Comparison of ENCODE assay signal across 8 cellular contexts in genomic region chr2:86441789-86442641, GRCh38. TPM values are rescaled to one million over a fixed set of nuclear protein-coding genes. Genes with fewer than 3 reads are reported as not detected.
DNase-seq lines count a peak whose midpoint lies in the region; ATAC-seq and TF ChIP-seq lines count a peak whose summit lies in the region.

No MANE protein-coding gene starts in this region.

- peak overlapping the region; percentile 89 for H3K18ac ChIP-seq in neuronal stem cell (ENCODE audit: low read length)

- peak overlapping the region; percentile 74 for H3K27ac ChIP-seq in neuronal stem cell (replicated peaks; ENCODE audit: low read length)
- peak overlapping the region; percentile 89 for H3K27ac ChIP-seq in subcutaneous abdominal adipose tissue (ENCODE audit: low read depth, low read length)

- H3K23ac ChIP-seq in neuronal stem cell (ENCODE audit: low read depth, low read length, poor library complexity): peak overlapping the region; percentile 87

- peak overlapping the region; percentile 79 for H3K14ac ChIP-seq in neuronal stem cell (ENCODE audit: low read length)

- peak overlapping the region; percentile 72 for H2BK5ac ChIP-seq in neuronal stem cell (ENCODE audit: low read length)

- H3K4me3 ChIP-seq in neuronal stem cell (ENCODE audit: low read length in 2 of 2) (peak overlapping the region; percentile 77 to 85), subcutaneous abdominal adipose tissue (ENCODE audit: low read depth in 1 of 5, low read length in 5 of 5) (peak overlapping the region; percentile 71 to 98 (median 93))

- no peak overlapping the region for H2BK120ac ChIP-seq in neuronal stem cell (ENCODE audit: low read depth, low read length)

- H3K4ac ChIP-seq in neuronal stem cell (ENCODE audit: low read length): no peak overlapping the region

- no peak overlapping the region for H2BK12ac ChIP-seq in neuronal stem cell (ENCODE audit: low read length)

- H3K4me1 ChIP-seq in neuronal stem cell (ENCODE audit: control insufficient read depth in 2 of 2, insufficient read depth in 1 of 2, low read depth in 1 of 2, low read length in 2 of 2) (peaks cover 3 to 8% of the 10 kb centered on the region in 2 donors), subcutaneous abdominal adipose tissue (ENCODE audit: control insufficient read depth in 5 of 5, insufficient read depth in 5 of 5, low read length in 5 of 5) (peaks cover 9 to 33% (median 29%) of the 10 kb centered on the region in 5 donors)

- peak overlapping the region; percentile 80 for H3K9ac ChIP-seq in neuronal stem cell (ENCODE audit: low read depth, low read length, poor library complexity)
- H3K9ac ChIP-seq in subcutaneous abdominal adipose tissue (ENCODE audit: low read length in 5 of 5): peak overlapping the region; percentile 1 to 88 (median 76)

- WGBS in neuronal stem cell (ENCODE audit: extremely low coverage in 2 of 2, insufficient read length in 2 of 2, insufficient replicate concordance in 1 of 2), 2 donors: no CpG with 5 or more reads among the region's 63 CpGs

- ATAC-seq in HG03378 (IDR thresholded peaks at IDR 0.05; ENCODE audit: unreplicated experiment): peak; percentile 2

- no peaks in the 10 kb centered on the region for H3K79me1 ChIP-seq in neuronal stem cell (ENCODE audit: low read depth, low read length)

- no peak overlapping the region for H4K8ac ChIP-seq in neuronal stem cell (ENCODE audit: low read depth, low read length)

- H3K36me3 ChIP-seq in neuronal stem cell (replicated peaks in 1 of 2; ENCODE audit: control insufficient read depth in 2 of 2, insufficient read depth in 2 of 2, low read length in 2 of 2): peaks cover 0 to 41% of the 10 kb centered on the region in 2 donors
- H3K36me3 ChIP-seq in subcutaneous abdominal adipose tissue (ENCODE audit: control insufficient read depth in 5 of 5, insufficient read depth in 5 of 5, low read length in 5 of 5): peaks cover 0 to 8% (median 0%) of the 10 kb centered on the region in 5 donors

- H2AK5ac ChIP-seq in neuronal stem cell (ENCODE audit: low read depth, low read length): peak overlapping the region; percentile 79

- peak overlapping the region; percentile 69 for H3K4me2 ChIP-seq in neuronal stem cell (ENCODE audit: insufficient read depth, low read length, poor library complexity, severe bottlenecking)

- H3K9me3 ChIP-seq in neuronal stem cell (replicated peaks in 1 of 2; ENCODE audit: control insufficient read depth in 2 of 2, insufficient read depth in 1 of 2, low read depth in 1 of 2, low read length in 2 of 2) (peaks cover 0 to 27% of the 10 kb centered on the region in 2 donors), subcutaneous abdominal adipose tissue (ENCODE audit: control insufficient read depth in 5 of 5, low read length in 5 of 5) (peaks cover 14 to 32% (median 14%) of the 10 kb centered on the region in 5 donors)

- no peak overlapping the region for H2BK15ac ChIP-seq in neuronal stem cell (ENCODE audit: low read length)

- DNase-seq in NCI-H82 (lab: John Stamatoyannopoulos, UW) (peak; percentile 69), NCI-H82 treated with DMSO at 0.1 percent for 48 hours (lab: John Stamatoyannopoulos, UW; ENCODE audit: unreplicated experiment) (no peak), foreskin melanocyte (peak; percentile 41), neuronal stem cell (ENCODE audit: low spot score) (peak; percentile 42)
- peak; percentile 50 for DNase-seq in activated gamma-delta T cell treated with anti-CD3 and anti-CD28 coated beads, Interleukin-2, amount 50 U/mL, for 16 hours (ENCODE audit: low read depth)

- H2AFZ ChIP-seq in neuronal stem cell (ENCODE audit: low read length): peak overlapping the region; percentile 73

- no peak overlapping the region for H4K91ac ChIP-seq in neuronal stem cell (ENCODE audit: low read depth, low read length, poor library complexity)

- TF ChIP-seq POLR2A in Raji (IDR thresholded peaks at IDR 0.05; ENCODE audit: insufficient read depth, low read depth, low read length): peak; percentile 46; the same call in 1 of the 2 replicates

- H3K27me3 ChIP-seq in neuronal stem cell (ENCODE audit: control insufficient read depth in 3 of 3, insufficient read depth in 3 of 3, low read depth in 1 of 3, low read length in 3 of 3): no peaks in the 10 kb centered on the region
- H3K27me3 ChIP-seq in subcutaneous abdominal adipose tissue (ENCODE audit: control insufficient read depth in 5 of 5, insufficient read depth in 4 of 5, low read length in 5 of 5): no peaks in the 10 kb centered on the region

RNA-seq across cellular contexts. Expression of gene KDM3A, which starts 0.8 kb away (rescaled TPM):
- polyA plus RNA-seq in neuronal stem cell (2013, experiment 1 of 2): 17.2 TPM
- 17.9 TPM for polyA plus RNA-seq in neuronal stem cell (2013, experiment 2 of 2)
